3 cellular contexts compared by ENCODE assay signal in genomic region chr17:57050303-57050702, GRCh38.
TF ChIP-seq lines count a peak whose summit lies in the region.

No MANE protein-coding gene starts in this region.

TF ChIP-seq in SK-N-SH treated with all-trans-retinoic acid at 6 μM for 48 hours, 23 proteins besides CTCF, POLR2A, EP300 and RAD21:
- no peak for TF ChIP-seq TSHZ2 (CRISPR knock-in tag; IDR thresholded peaks at IDR 0.05)
- TF ChIP-seq BACH2 (CRISPR knock-in tag; IDR thresholded peaks at IDR 0.05; ENCODE audit: borderline replicate concordance): no peak
- TF ChIP-seq ARNTL (CRISPR knock-in tag; IDR thresholded peaks at IDR 0.05; ENCODE audit: borderline replicate concordance, low read depth): no peak
- no peak for TF ChIP-seq CSRNP3 (CRISPR knock-in tag; IDR thresholded peaks at IDR 0.05)
- no peak for TF ChIP-seq TOX (CRISPR knock-in tag; IDR thresholded peaks at IDR 0.05; ENCODE audit: borderline replicate concordance)
- no peak for TF ChIP-seq ZNF8 (CRISPR knock-in tag; IDR thresholded peaks at IDR 0.05)
- TF ChIP-seq ZC3H10 (CRISPR knock-in tag; IDR thresholded peaks at IDR 0.05): no peak
- TF ChIP-seq RARB (CRISPR knock-in tag; IDR thresholded peaks at IDR 0.05): no peak
- TF ChIP-seq SNAI2 (CRISPR knock-in tag; IDR thresholded peaks at IDR 0.05): no peak
- no peak for TF ChIP-seq ZNF565 (CRISPR knock-in tag; conservative IDR thresholded peaks at IDR 0.05; ENCODE audit: low read depth)
TF ChIP-seq in SK-N-SH treated with all-trans-retinoic acid at 6 μM for 48 hours: peak in this region for 0.

TF ChIP-seq in SK-N-SH, 30 proteins besides CTCF, POLR2A, EP300 and RAD21:
- no peak for TF ChIP-seq FOSL2 (IDR thresholded peaks at IDR 0.05; ENCODE audit: borderline replicate concordance, low read depth)
- TF ChIP-seq GABPA (IDR thresholded peaks at IDR 0.05; ENCODE audit: low read depth): no peak
- no peak for TF ChIP-seq TAF1 (IDR thresholded peaks at IDR 0.05; ENCODE audit: borderline replicate concordance, low read depth, low read length)
- no peak for TF ChIP-seq CHD2 (IDR thresholded peaks at IDR 0.05; ENCODE audit: low read length, partially characterized antibody)

TF ChIP-seq in H1, 55 proteins besides CTCF, POLR2A, EP300 and RAD21:
- TF ChIP-seq EZH2 (IDR thresholded peaks at IDR 0.05; ENCODE audit: low read depth, low read length, severe bottlenecking) (no peak), GABPA (IDR thresholded peaks at IDR 0.05; ENCODE audit: borderline replicate concordance, insufficient read depth, low read length) (no peak), PHF8 (conservative IDR thresholded peaks at IDR 0.05; ENCODE audit: low read depth, low read length) (no peak), BCL11A (IDR thresholded peaks at IDR 0.05; ENCODE audit: low read depth in 2 of 2, low read length in 2 of 2) (no peak), RXRA (IDR thresholded peaks at IDR 0.05; ENCODE audit: insufficient read depth, low read depth, low read length) (no peak), CEBPB (IDR thresholded peaks at IDR 0.05; ENCODE audit: low read depth, low read length) (no peak), E2F6 (IDR thresholded peaks at IDR 0.05) (no peak), YY1 (IDR thresholded peaks at IDR 0.05; ENCODE audit: low read depth, low read length) (no peak), JUN (IDR thresholded peaks at IDR 0.05; ENCODE audit: low read depth, low read length) (no peak)
